In genomic region chr11:102630598-102631448, GRCh38 we compare ENCODE assay signal across 20 cellular contexts. TPM values are rescaled to one million over a fixed set of nuclear protein-coding genes. Genes with fewer than 3 reads are reported as not detected.
"Had no signal": no experiment of that assay in that cellular context is flagged by ENCODE, and none has a peak within 500 bp of the region (broad histone marks: within the 10 kb centered on the region; RNA-seq: fewer than 3 reads in every experiment).

No MANE protein-coding gene starts in this region.

- H3K4me3 ChIP-seq: lower lobe of right lung, neural progenitor cell, ovary, tibial artery, uterus had no signal

- H3K4me1 Mint-ChIP-seq: activated CD4-positive, alpha-beta T cell treated with anti-CD3 and anti-CD28 coated beads, Interleukin-2, amount 10 ng/mL, durations not matched to agents 24 days and 14 days; brain; mesothelial cell of epicardium; neural progenitor cell; stimulated activated memory B cell treated with anti-CD40 and anti-IgM and Interleukin-4, amounts not matched to agents 10 μg/mL and 1 μg/mL and 100 μg/mL, for 72 hours had no signal

- H3K36me3 Mint-ChIP-seq: activated naive CD8-positive, alpha-beta T cell treated with anti-CD3 and anti-CD28 coated beads, Interleukin-2, amount 10 ng/mL, durations not matched to agents 7 days and 5 days; brain; mesothelial cell of epicardium; neural progenitor cell; stimulated activated memory B cell treated with anti-CD40 and anti-IgM and Interleukin-4, amounts not matched to agents 10 μg/mL and 1 μg/mL and 100 μg/mL, for 72 hours had no signal

- H3K4me3 Mint-ChIP-seq: activated CD4-positive, alpha-beta T cell treated with anti-CD3 and anti-CD28 coated beads, Interleukin-2, amount 10 ng/mL, durations not matched to agents 24 days and 14 days; activated naive CD8-positive, alpha-beta T cell treated with anti-CD3 and anti-CD28 coated beads, Interleukin-2, amount 10 ng/mL, durations not matched to agents 7 days and 5 days; brain; mesothelial cell of epicardium; neural progenitor cell; stimulated activated memory B cell treated with anti-CD40 and anti-IgM and Interleukin-4, amounts not matched to agents 10 μg/mL and 1 μg/mL and 100 μg/mL, for 72 hours; T-helper 17 cell had no signal

- H3K36me3 ChIP-seq: lower lobe of right lung, neural progenitor cell, ovary, tibial artery, uterus had no signal

- H3K27me3 ChIP-seq: neural progenitor cell, ovary, tibial artery had no signal

- H3K4me1 ChIP-seq: lower lobe of right lung, neural progenitor cell, tibial artery, uterus had no signal

- DNase-seq: activated CD4-positive, alpha-beta T cell treated with anti-CD3 and anti-CD28 coated beads, Interleukin-2, amount 10 ng/mL, durations not matched to agents 24 days and 14 days; activated CD4-positive, CD25-positive, alpha-beta regulatory T cell; activated naive CD4-positive, alpha-beta T cell; activated naive CD8-positive, alpha-beta T cell treated with anti-CD3 and anti-CD28 coated beads, Interleukin-2, amount 10 ng/mL, durations not matched to agents 7 days and 5 days; activated T-cell treated with anti-CD3 and anti-CD28 coated beads for 4 hours; cortex of kidney; effector CD8-positive, alpha-beta T cell; foreskin melanocyte; head of caudate nucleus; lower lobe of right lung; ovary; stimulated activated CD4-positive, alpha-beta T cell treated with anti-CD3 and anti-CD28 coated beads, Interleukin-2, amount 100 ng/mL, for 48 hours; T-helper 17 cell; tibial artery; uterus had no signal

- H3K9me3 Mint-ChIP-seq: activated CD4-positive, alpha-beta T cell treated with anti-CD3 and anti-CD28 coated beads, Interleukin-2, amount 10 ng/mL, durations not matched to agents 24 days and 14 days; activated naive CD8-positive, alpha-beta T cell treated with anti-CD3 and anti-CD28 coated beads, Interleukin-2, amount 10 ng/mL, durations not matched to agents 7 days and 5 days; brain; mesothelial cell of epicardium; neural progenitor cell; stimulated activated memory B cell treated with anti-CD40 and anti-IgM and Interleukin-4, amounts not matched to agents 10 μg/mL and 1 μg/mL and 100 μg/mL, for 72 hours had no signal

- H3K9me3 ChIP-seq: lower lobe of right lung, ovary, tibial artery, uterus had no signal

- H2AFZ ChIP-seq: neural progenitor cell had no signal

- FAIRE-seq: endothelial cell of umbilical vein had no signal

- ATAC-seq: lower lobe of right lung; stimulated activated memory B cell treated with anti-CD40 and anti-IgM and Interleukin-4, amounts not matched to agents 10 μg/mL and 1 μg/mL and 100 μg/mL, for 72 hours; T-helper 17 cell had no signal

- H3K27ac Mint-ChIP-seq: activated CD4-positive, alpha-beta T cell treated with anti-CD3 and anti-CD28 coated beads, Interleukin-2, amount 10 ng/mL, durations not matched to agents 24 days and 14 days; activated naive CD8-positive, alpha-beta T cell treated with anti-CD3 and anti-CD28 coated beads, Interleukin-2, amount 10 ng/mL, durations not matched to agents 7 days and 5 days; brain; mesothelial cell of epicardium; neural progenitor cell; stimulated activated memory B cell treated with anti-CD40 and anti-IgM and Interleukin-4, amounts not matched to agents 10 μg/mL and 1 μg/mL and 100 μg/mL, for 72 hours; T-helper 17 cell had no signal

- H3K9ac ChIP-seq: neural progenitor cell had no signal

- H3K27ac ChIP-seq: lower lobe of right lung, neural progenitor cell, ovary, tibial artery, uterus had no signal

- H3K4me2 ChIP-seq: neural progenitor cell had no signal

RNA-seq across cellular contexts. Expression of gene MMP20, which starts 5.7 kb away (rescaled TPM):
- total RNA-seq: activated CD4-positive, alpha-beta T cell treated with anti-CD3 and anti-CD28 coated beads, Interleukin-2, amount 10 ng/mL, durations not matched to agents 24 days and 14 days; activated naive CD8-positive, alpha-beta T cell treated with anti-CD3 and anti-CD28 coated beads, Interleukin-2, amount 10 ng/mL, durations not matched to agents 7 days and 5 days; endothelial cell of umbilical vein; lower lobe of right lung; mesothelial cell of epicardium; ovary; T-helper 17 cell; uterus had no signal
- polyA plus RNA-seq: endothelial cell of umbilical vein, ovary had no signal
